ENCODE assay signal across 8 cellular contexts in genomic region chr17:57085448-57086068, GRCh38. TPM values are rescaled to one million over a fixed set of nuclear protein-coding genes. Genes with fewer than 3 reads are reported as not detected.
DNase-seq lines count a peak whose midpoint lies in the region; ATAC-seq and TF ChIP-seq lines count a peak whose summit lies in the region.

No MANE protein-coding gene starts in this region.

- DNase-seq in ELF-1 (ENCODE audit: low read depth, low spot score) (peak; percentile 71), HuH-7 (ENCODE audit: low spot score) (peak; percentile 83), anterior cingulate cortex (lab: John Stamatoyannopoulos, UW) (peak in 44 of 58 donors; percentile 41 to 79 (median 62)), hippocampal formation (lab: John Stamatoyannopoulos, UW) (peak; percentile 46 to 63), sciatic nerve (ENCODE audit: low spot score) (peak; percentile 80), OCI-M2 (lab: John Stamatoyannopoulos, UW; ENCODE audit: unreplicated experiment) (no peak)

- intact Hi-C loops in sciatic nerve (cut with DNase I), result no loop called here

- ATAC-seq in GM21515 (IDR thresholded peaks at IDR 0.05; ENCODE audit: unreplicated experiment) (peak; percentile 35), SK-N-SH treated with all-trans-retinoic acid at 6 μM for 48 hours (peak; percentile 63), sciatic nerve (peak; percentile 53)

TF ChIP-seq in SK-N-SH treated with all-trans-retinoic acid at 6 μM for 48 hours, 23 proteins besides CTCF, POLR2A, EP300 and RAD21:
- TF ChIP-seq SNAI2 (CRISPR knock-in tag; IDR thresholded peaks at IDR 0.05) (no peak), CSDC2 (CRISPR knock-in tag; IDR thresholded peaks at IDR 0.05) (0 out of 2 replicates have a peak, but pooled peaks have one; percentile 10)

RNA-seq across cellular contexts. Expression of gene AKAP1, which starts 0.5 kb away (rescaled TPM):
- total RNA-seq in sciatic nerve, result 25.3 TPM
